ENCODE assay signal across 27 cellular contexts in genomic region chr12:98538031-98538430, GRCh38.
"Had no signal": no experiment of that assay in that cellular context is flagged by ENCODE, and none has a peak within 500 bp of the region (broad histone marks: within the 10 kb centered on the region; RNA-seq: fewer than 3 reads in every experiment).

No MANE protein-coding gene starts in this region.

- ATAC-seq: activated T-cell treated with anti-CD3 and anti-CD28 coated beads, Interleukin-2, amount 50 U/mL, for 72 hours; effector memory CD8-positive, alpha-beta T cell; esophagus mucosa had no signal

- H3K27ac ChIP-seq: colonic mucosa, dorsolateral prefrontal cortex, left ventricle myocardium inferior, parathyroid adenoma, sigmoid colon, thoracic aorta had no signal

- DNase-seq: activated CD4-positive, alpha-beta T cell treated with anti-CD3 and anti-CD28 coated beads for 4 hours; activated CD4-positive, alpha-beta T cell treated with anti-CD3 and anti-CD28 coated beads, Interleukin-2, amount 50 U/mL, for 48 hours; activated CD4-positive, CD25-positive, alpha-beta regulatory T cell; activated CD8-positive, alpha-beta memory T cell treated with anti-CD3 and anti-CD28 coated beads, Interleukin-2, amount 50 U/mL, for 48 hours; activated effector memory CD4-positive, alpha-beta T cell treated with Interleukin-2 at 50 U/mL for 16 hours; activated naive CD4-positive, alpha-beta T cell treated with anti-CD3 and anti-CD28 coated beads for 36 hours; activated naive CD8-positive, alpha-beta T cell treated with anti-CD3 and anti-CD28 coated beads, Interleukin-2, amount 10 ng/mL, durations not matched to agents 7 days and 5 days; activated T-cell treated with anti-CD3 and anti-CD28 coated beads, Interleukin-2, amount 50 U/mL, for 72 hours; amniotic stem cell; colonic mucosa; dorsolateral prefrontal cortex; effector memory CD8-positive, alpha-beta T cell; foreskin melanocyte; hippocampal formation; kidney glomerular epithelial cell; left ventricle myocardium inferior; mammary epithelial cell; midbrain; nucleus accumbens; sigmoid colon; stimulated activated CD4-positive, alpha-beta T cell treated with anti-CD3 and anti-CD28 coated beads, Interleukin-15, amount 100 ng/mL, for 24 hours; stimulated activated naive CD4-positive, alpha-beta T cell treated with Interleukin-2 at 50 U/mL for 16 hours had no signal

- H3K9me3 Mint-ChIP-seq: activated naive CD4-positive, alpha-beta T cell treated with anti-CD3 and anti-CD28 coated beads for 36 hours; activated naive CD8-positive, alpha-beta T cell treated with anti-CD3 and anti-CD28 coated beads, Interleukin-2, amount 10 ng/mL, durations not matched to agents 7 days and 5 days; activated T-cell treated with anti-CD3 and anti-CD28 coated beads, Interleukin-2, amount 50 U/mL, for 72 hours; effector memory CD8-positive, alpha-beta T cell; type B pancreatic cell had no signal

- H3K4me3 Mint-ChIP-seq: activated naive CD4-positive, alpha-beta T cell treated with anti-CD3 and anti-CD28 coated beads for 36 hours; activated naive CD8-positive, alpha-beta T cell treated with anti-CD3 and anti-CD28 coated beads, Interleukin-2, amount 10 ng/mL, durations not matched to agents 7 days and 5 days; activated T-cell treated with anti-CD3 and anti-CD28 coated beads, Interleukin-2, amount 50 U/mL, for 72 hours; effector memory CD8-positive, alpha-beta T cell; type B pancreatic cell had no signal

- H3K9ac ChIP-seq: parathyroid adenoma had no signal

- H3K9me3 ChIP-seq: colonic mucosa, left ventricle myocardium inferior, sigmoid colon, thoracic aorta had no signal

- H3K4me3 ChIP-seq: colonic mucosa, dorsolateral prefrontal cortex, left ventricle myocardium inferior, sigmoid colon, smooth muscle cell, thoracic aorta had no signal

- H3K27me3 ChIP-seq: colonic mucosa, dorsolateral prefrontal cortex, sigmoid colon had no signal

- H3K4me1 ChIP-seq: colonic mucosa, left ventricle myocardium inferior, sigmoid colon had no signal

- H3K27me3 Mint-ChIP-seq: activated naive CD8-positive, alpha-beta T cell treated with anti-CD3 and anti-CD28 coated beads, Interleukin-2, amount 10 ng/mL, durations not matched to agents 7 days and 5 days; effector memory CD8-positive, alpha-beta T cell; type B pancreatic cell had no signal

- H3K36me3 ChIP-seq: colonic mucosa, thoracic aorta had no signal

- H3K27ac Mint-ChIP-seq: activated naive CD4-positive, alpha-beta T cell treated with anti-CD3 and anti-CD28 coated beads for 36 hours; activated naive CD8-positive, alpha-beta T cell treated with anti-CD3 and anti-CD28 coated beads, Interleukin-2, amount 10 ng/mL, durations not matched to agents 7 days and 5 days; type B pancreatic cell had no signal
